In the genomic region with DNA sequence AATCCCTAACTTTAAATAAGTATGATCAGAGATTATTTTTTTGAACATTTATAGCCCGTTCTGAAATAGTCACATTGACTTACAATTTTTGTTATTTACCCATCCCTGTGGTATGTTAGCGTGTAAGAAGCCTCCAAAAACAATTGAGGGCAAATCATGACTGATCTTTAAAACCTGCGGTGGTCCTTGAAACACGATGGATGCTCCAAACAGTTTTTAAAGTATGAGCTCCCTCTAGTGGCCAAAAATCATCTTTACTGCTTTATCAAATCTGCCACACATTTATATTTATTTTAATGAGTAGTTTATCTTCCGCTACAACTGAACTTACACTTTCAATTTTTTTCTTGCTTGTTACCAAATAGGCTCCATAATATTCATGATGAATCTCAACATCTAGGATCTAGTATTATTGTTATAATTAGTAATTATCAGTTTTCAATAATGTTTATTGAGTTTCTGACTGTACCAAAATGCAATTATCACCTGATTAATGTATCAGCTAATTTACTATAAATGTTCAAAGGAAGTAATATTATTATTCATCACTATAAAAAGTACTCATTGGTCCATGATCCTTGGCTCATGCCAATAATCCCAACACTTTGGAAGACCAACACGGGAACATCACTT, we compare ENCODE assay signal across 9 cellular contexts. TPM values are rescaled to one million over a fixed set of nuclear protein-coding genes. Genes with fewer than 3 reads are reported as not detected.
DNase-seq lines count a peak whose midpoint lies in the region; ATAC-seq, FAIRE-seq and TF ChIP-seq lines count a peak whose summit lies in the region.
"Had no signal": no experiment of that assay in that cellular context is flagged by ENCODE, and none has a peak within 500 bp of the region (broad histone marks: within the 10 kb centered on the region; RNA-seq: fewer than 3 reads in every experiment).

No MANE protein-coding gene starts in this region.

- H3K36me3 ChIP-seq in MM.1S (replicated peaks; ENCODE audit: insufficient read depth, low read length) (no peaks in the 10 kb centered on the region), Peyer's patch (no peaks in the 10 kb centered on the region), H1 (ENCODE audit: control insufficient read depth in 2 of 4, insufficient read depth in 4 of 4, low read length in 3 of 4) (no peaks in the 10 kb centered on the region)
- H3K36me3 ChIP-seq: SJSA1 had no signal

- H3K27me3 Mint-ChIP-seq in nephron (ENCODE audit: low read depth) = no peaks in the 10 kb centered on the region

- POLR2A ChIA-PET in H1 (lab: Charles Lee; ENCODE audit: partially characterized antibody) = no interaction called here

- peak; percentile 54 for ATAC-seq in GM19452 (IDR thresholded peaks at IDR 0.05; ENCODE audit: unreplicated experiment)
- ATAC-seq in HG03095 (IDR thresholded peaks at IDR 0.05; ENCODE audit: unreplicated experiment) = no peak
- no peak for ATAC-seq in HG03520 (IDR thresholded peaks at IDR 0.05; ENCODE audit: unreplicated experiment)

- H3K9me3 Mint-ChIP-seq in nephron = peaks cover 5% of the 10 kb centered on the region

- no peak overlapping the region for H3K18ac ChIP-seq in H1 (ENCODE audit: extremely low read depth, low read length)

- H3K27me3 ChIP-seq in MM.1S (replicated peaks; ENCODE audit: insufficient read depth, low read length) = no peaks in the 10 kb centered on the region
- peaks cover 0 to 3% of the 10 kb centered on the region in 2 donors for H3K27me3 ChIP-seq in Peyer's patch
- no peaks in the 10 kb centered on the region for H3K27me3 ChIP-seq in H1 (replicated peaks in 1 of 4; ENCODE audit: control insufficient read depth in 3 of 4, extremely low read depth in 1 of 4, insufficient read depth in 3 of 4, low read length in 3 of 4)
- H3K27me3 ChIP-seq: SJSA1 had no signal

- H2BK12ac ChIP-seq in H1 (ENCODE audit: low read depth, low read length) = no peak overlapping the region

- no peak for FAIRE-seq in H1 (lab: Jason Lieb, UNC)

- H3K4ac ChIP-seq in H1 (replicated peaks; ENCODE audit: insufficient read length, low read depth, low read length) = no peak overlapping the region

- H3K79me2 ChIP-seq in MM.1S (ENCODE audit: low read length) = no peaks in the 10 kb centered on the region
- no peaks in the 10 kb centered on the region for H3K79me2 ChIP-seq in H1 (ENCODE audit: control insufficient read depth in 1 of 2, insufficient read depth in 2 of 2, low read length in 2 of 2)

- no peak overlapping the region for H3K4me3 Mint-ChIP-seq in nephron

- H3K36me3 Mint-ChIP-seq in nephron (ENCODE audit: low read depth) = peaks cover 5% of the 10 kb centered on the region

- H3K4me3 ChIP-seq in MM.1S (ENCODE audit: low read length) = no peak overlapping the region
- H3K4me3 ChIP-seq in Peyer's patch = no peak overlapping the region
- H3K4me3 ChIP-seq in H1 (ENCODE audit: extremely low read depth in 1 of 4, insufficient read depth in 2 of 4, low read depth in 3 of 4, low read length in 4 of 4) = no peak overlapping the region
- H3K4me3 ChIP-seq: SJSA1 had no signal

- TF ChIP-seq CTCF in MM.1S (IDR thresholded peaks at IDR 0.05; ENCODE audit: low read length) (peak; percentile 66), Peyer's patch (IDR thresholded peaks at IDR 0.05) (peak; percentile 36 to 87 (median 73)), H1 (IDR thresholded peaks at IDR 0.05; ENCODE audit: control extremely low read depth in 1 of 3, insufficient read depth in 1 of 3, low read depth in 1 of 3, low read length in 3 of 3) (peak in 2 of 3 experiments; percentile 50 to 56; a peak in 2 of 4 replicates), nephron (IDR thresholded peaks at IDR 0.05; ENCODE audit: unreplicated experiment in 3 of 3) (peak; percentile 74 to 82 (median 78))

- H3K79me1 ChIP-seq in H1 (ENCODE audit: low read depth, low read length) = no peaks in the 10 kb centered on the region

- no peak overlapping the region for H4K5ac ChIP-seq in H1 (ENCODE audit: insufficient read length, low read depth, low read length)

- peak; percentile 85 to 87 for TF ChIP-seq RAD21 in H1 (IDR thresholded peaks at IDR 0.05 in 1 of 2, conservative IDR thresholded peaks at IDR 0.05 in 1 of 2; ENCODE audit: low read depth in 2 of 2, low read length in 2 of 2)

- DNase-seq in COR-L47 (lab: John Stamatoyannopoulos, UW) (peak; percentile 31), MM.1S (peak; percentile 59), Peyer's patch (no peak), H1 (ENCODE audit: low read depth in 1 of 2, low spot score in 2 of 2) (peak in 1 of 2 experiments; percentile 7)

- no peak overlapping the region for H3K56ac ChIP-seq in H1 (replicated peaks; ENCODE audit: insufficient read length, low read depth, low read length)

- H3K9me3 ChIP-seq in MM.1S (replicated peaks; ENCODE audit: insufficient read depth, low read length) = no peaks in the 10 kb centered on the region
- H3K9me3 ChIP-seq in Peyer's patch = no peaks in the 10 kb centered on the region
- H3K9me3 ChIP-seq in H1 (ENCODE audit: insufficient read depth in 2 of 2, low read depth in 1 of 2, low read length in 1 of 2) = no peaks in the 10 kb centered on the region
- H3K9me3 ChIP-seq: SJSA1 had no signal

- H3K4me2 ChIP-seq in MM.1S (ENCODE audit: low read depth, low read length) (no peak overlapping the region), H1 (ENCODE audit: insufficient read depth in 1 of 2, low read depth in 2 of 2, low read length in 2 of 2) (no peak overlapping the region)

- H2BK15ac ChIP-seq in H1 (ENCODE audit: low read length) = no peak overlapping the region

- no peak overlapping the region for H3K14ac ChIP-seq in H1 (ENCODE audit: insufficient read length)

- CTCF ChIA-PET in H1 (lab: Charles Lee; ENCODE audit: partially characterized antibody) = interaction anchor here (0.6 to 3.1 kb wide), 22 partner anchors 10 to 1586 kb away, joined by 3 to 17 read pairs (median 4); no protein-coding TSS in a partner anchor

- H3K4me1 ChIP-seq in MM.1S (ENCODE audit: low read length) (0 out of 2 replicates have a peak, but pooled peaks cover 3% of the 10 kb centered on the region), Peyer's patch (no peaks in the 10 kb centered on the region), H1 (replicated peaks in 1 of 4; ENCODE audit: control insufficient read depth in 3 of 4, insufficient read depth in 4 of 4, low read length in 3 of 4) (no peaks in the 10 kb centered on the region)

- no peak overlapping the region for H4K8ac ChIP-seq in H1 (ENCODE audit: extremely low read depth, insufficient read depth, low read length)

- 31% methylated on average over 6 of the region's 6 CpGs; no CpG with 5 or more reads in 1 of the 2 experiments for WGBS in H1 (ENCODE audit: extremely low coverage in 1 of 2, insufficient coverage in 1 of 2, insufficient read length in 1 of 2, insufficient replicate concordance in 2 of 2, low coverage in 1 of 2, low lambda C conversion rate in 2 of 2, missing lambda C conversion rate in 1 of 2), 2 experiments

- H2BK5ac ChIP-seq in H1 (ENCODE audit: low read depth, low read length) = no peak overlapping the region

- H2AFZ ChIP-seq in MM.1S (ENCODE audit: low read length) = no peak overlapping the region
- H2AFZ ChIP-seq in H1 (ENCODE audit: low read length) = no peak overlapping the region

- no peak overlapping the region for H4K91ac ChIP-seq in H1 (replicated peaks; ENCODE audit: insufficient read length, low read length)

- no peaks in the 10 kb centered on the region for H4K20me1 ChIP-seq in MM.1S (ENCODE audit: insufficient read depth, low read length)
- no peaks in the 10 kb centered on the region for H4K20me1 ChIP-seq in H1 (replicated peaks in 1 of 2; ENCODE audit: control insufficient read depth in 1 of 2, insufficient read depth in 2 of 2, low read length in 2 of 2)

- H2BK20ac ChIP-seq in H1 (ENCODE audit: low read length) = no peak overlapping the region

- no peaks in the 10 kb centered on the region for H3F3A ChIP-seq in MM.1S (ENCODE audit: insufficient read depth, low read length)

- H3K23ac ChIP-seq in H1 (ENCODE audit: insufficient read length) = no peak overlapping the region

- no peak overlapping the region for H2AK5ac ChIP-seq in H1 (ENCODE audit: low read depth, low read length)

- TF ChIP-seq POLR2A in Peyer's patch (IDR thresholded peaks at IDR 0.05) (no peak), H1 (IDR thresholded peaks at IDR 0.05; ENCODE audit: control extremely low read depth in 1 of 2, low read depth in 2 of 2, low read length in 2 of 2) (no peak)

- H2BK120ac ChIP-seq in H1 (replicated peaks; ENCODE audit: low read depth, low read length) = no peak overlapping the region

- no peak for TF ChIP-seq EP300 in H1 (IDR thresholded peaks at IDR 0.05; ENCODE audit: borderline replicate concordance in 1 of 2, low read depth in 2 of 2, low read length in 2 of 2)

- H3K4me1 Mint-ChIP-seq in nephron = peaks cover 22% of the 10 kb centered on the region

- no peaks in the 10 kb centered on the region for H3K23me2 ChIP-seq in H1 (ENCODE audit: low read depth, low read length)

- H3K9ac ChIP-seq in MM.1S (ENCODE audit: low read length) (no peak overlapping the region), H1 (replicated peaks in 1 of 4; ENCODE audit: extremely low read depth in 1 of 4, low read depth in 3 of 4, low read length in 3 of 4) (no peak overlapping the region)

- H3K27ac ChIP-seq in MM.1S (ENCODE audit: low read length) = no peak overlapping the region
- H3K27ac ChIP-seq in Peyer's patch = no peak overlapping the region
- no peak overlapping the region for H3K27ac ChIP-seq in H1 (ENCODE audit: low read depth, low read length)
- H3K27ac ChIP-seq: SJSA1 had no signal

- no peaks in the 10 kb centered on the region for H3K9me2 ChIP-seq in MM.1S (replicated peaks; ENCODE audit: insufficient read depth, low read length)

- H3K27ac Mint-ChIP-seq in nephron = peak overlapping the region in 2 of 3 experiments; percentile 28 to 85

TF ChIP-seq in H1, 55 proteins besides CTCF, POLR2A, EP300 and RAD21:
- TF ChIP-seq KDM4A (IDR thresholded peaks at IDR 0.05; ENCODE audit: low read depth, low read length, severe bottlenecking) = no peak

RNA-seq across cellular contexts. Expression of gene MARCKS, which starts 52.2 kb away (rescaled TPM):
- total RNA-seq in Peyer's patch = 10 to 100 TPM; 33.7 to 42.9 (median 36.7) TPM
- 111 and 117 TPM in 2 replicates for total RNA-seq in H1 (2021; fragmentation: NEBNext Ultra II Directional; extraction: Animal tissue kit (Norgen Biotek cat#: 25700))
- polyA plus RNA-seq in H1 (2011; rRNA removed) = 18.8 and 26.6 TPM in 2 replicates
- polyA plus RNA-seq in H1 (2011; cell fraction: cytosol; rRNA removed) = 39.7 TPM
- 12.1 TPM for polyA plus RNA-seq in H1 (2011; cell fraction: nucleus; rRNA removed)
- 22.2 to 46.3 TPM (median 24.0 TPM) in 4 replicates for polyA plus RNA-seq in H1 (2012, experiment 1 of 2)
- polyA plus RNA-seq in H1 (2012, experiment 2 of 2) = 29.0 TPM
- polyA plus RNA-seq in H1 (2013, experiment 1 of 2) = 70.1 TPM
- polyA plus RNA-seq in H1 (2013, experiment 2 of 2) = 60.3 TPM
- 11.7 and 13.4 TPM in 2 replicates for polyA minus RNA-seq in H1 (2011; rRNA and poly(A)+ RNA removed)
- polyA minus RNA-seq in H1 (2011; cell fraction: cytosol; rRNA and poly(A)+ RNA removed) = 38.6 TPM
- 28.2 TPM for polyA minus RNA-seq in H1 (2011; cell fraction: nucleus; rRNA and poly(A)+ RNA removed)

Comparison
In these comparisons a context has a peak if more than half of its experiments do, and no peak if none do; other contexts are left out.
1. DNase-seq: peak in COR-L47 (single experiment) and MM.1S (single experiment); none in Peyer's patch (0 of 3).
2. Peak in every context shown above with its lines, with median percentiles within 50 percentile points of each other: CTCF ChIP-seq.